ENCODE assay signal across 8 cellular contexts in genomic region chr21:36155603-36156338, GRCh38. TPM values are rescaled to one million over a fixed set of nuclear protein-coding genes. Genes with fewer than 3 reads are reported as not detected.
A peak's percentile ranks its signal among the peaks of the same experiment; 100 is the strongest.
DNase-seq lines count a peak whose midpoint lies in the region; ATAC-seq lines count a peak whose summit lies in the region.

No MANE protein-coding gene starts in this region.

- H3K27ac ChIP-seq in iPS-18a (ENCODE audit: low read length) = no peak overlapping the region

- H3K9me3 Mint-ChIP-seq in activated CD8-positive, alpha-beta T cell treated with anti-CD3 and anti-CD28 coated beads, Interleukin-2, amount 10 ng/mL, durations not matched to agents 7 days and 5 days (ENCODE audit: insufficient read depth) = no peaks in the 10 kb centered on the region
- H3K9me3 Mint-ChIP-seq in stimulated activated effector memory CD8-positive, alpha-beta T cell treated with anti-CD3 and anti-CD28 coated beads, Interleukin-12 subunit alpha, Interleukin-12 subunit beta, amount 100 ng/mL, for 72 hours = no peaks in the 10 kb centered on the region

- CTCF ChIA-PET in activated CD8-positive, alpha-beta T cell treated with anti-CD3 and anti-CD28 coated beads, Interleukin-2, amount 10 ng/mL, durations not matched to agents 7 days and 5 days (lab: Charles Lee) = interaction anchor here (2.3 to 5.5 kb wide), 2 partner anchors 15 to 175 kb away, joined by 6 to 26 read pairs; no protein-coding TSS in a partner anchor

- peaks cover 19% of the 10 kb centered on the region for H3K36me3 Mint-ChIP-seq in activated CD8-positive, alpha-beta T cell treated with anti-CD3 and anti-CD28 coated beads, Interleukin-2, amount 10 ng/mL, durations not matched to agents 7 days and 5 days (ENCODE audit: low read depth)
- peaks cover 5% of the 10 kb centered on the region for H3K36me3 Mint-ChIP-seq in stimulated activated effector memory CD8-positive, alpha-beta T cell treated with anti-CD3 and anti-CD28 coated beads, Interleukin-12 subunit alpha, Interleukin-12 subunit beta, amount 100 ng/mL, for 72 hours

- no peak overlapping the region for H3K9ac ChIP-seq in iPS-18a (ENCODE audit: low read length)

- H3K9me3 ChIP-seq in iPS-18a (ENCODE audit: control insufficient read depth, low read depth, low read length) = no peaks in the 10 kb centered on the region

- peaks cover 39% of the 10 kb centered on the region for H3K4me1 Mint-ChIP-seq in activated CD8-positive, alpha-beta T cell treated with anti-CD3 and anti-CD28 coated beads, Interleukin-2, amount 10 ng/mL, durations not matched to agents 7 days and 5 days (ENCODE audit: low read depth)
- peaks cover 21% of the 10 kb centered on the region for H3K4me1 Mint-ChIP-seq in stimulated activated effector memory CD8-positive, alpha-beta T cell treated with anti-CD3 and anti-CD28 coated beads, Interleukin-12 subunit alpha, Interleukin-12 subunit beta, amount 100 ng/mL, for 72 hours

- peaks cover 30% of the 10 kb centered on the region for H3K27me3 ChIP-seq in iPS-18a (ENCODE audit: control insufficient read depth, insufficient read depth, low read length)

- peaks cover 6% of the 10 kb centered on the region for H3K4me1 ChIP-seq in iPS-18a (ENCODE audit: control insufficient read depth, low read depth, low read length)

- DNase-seq in COLO668 (lab: John Stamatoyannopoulos, UW; ENCODE audit: unreplicated experiment) = peak; percentile 71
- DNase-seq in activated CD8-positive, alpha-beta T cell treated with anti-CD3 and anti-CD28 coated beads, Interleukin-2, amount 10 ng/mL, durations not matched to agents 7 days and 5 days = no peak
- no peak for DNase-seq in stimulated activated effector memory CD8-positive, alpha-beta T cell treated with anti-CD3 and anti-CD28 coated beads, Interleukin-12 subunit alpha, Interleukin-12 subunit beta, amount 100 ng/mL, for 72 hours (ENCODE audit: low spot score in 2 of 2)
- DNase-seq in iPS-NIHi7 (ENCODE audit: extremely low spot score) = no peak

- H3K27ac Mint-ChIP-seq in activated CD8-positive, alpha-beta T cell treated with anti-CD3 and anti-CD28 coated beads, Interleukin-2, amount 10 ng/mL, durations not matched to agents 7 days and 5 days = peak overlapping the region; percentile 70
- peak overlapping the region; percentile 32 for H3K27ac Mint-ChIP-seq in stimulated activated effector memory CD8-positive, alpha-beta T cell treated with anti-CD3 and anti-CD28 coated beads, Interleukin-12 subunit alpha, Interleukin-12 subunit beta, amount 100 ng/mL, for 72 hours

- ATAC-seq in HG03175 (IDR thresholded peaks at IDR 0.05; ENCODE audit: unreplicated experiment) = peak; percentile 0
- ATAC-seq in activated CD8-positive, alpha-beta T cell treated with anti-CD3 and anti-CD28 coated beads, Interleukin-2, amount 10 ng/mL, durations not matched to agents 7 days and 5 days = no peak
- no peak for ATAC-seq in stimulated activated effector memory CD8-positive, alpha-beta T cell treated with anti-CD3 and anti-CD28 coated beads, Interleukin-12 subunit alpha, Interleukin-12 subunit beta, amount 100 ng/mL, for 72 hours
- no peak for ATAC-seq in HG02642 (IDR thresholded peaks at IDR 0.05; ENCODE audit: poor library complexity, unreplicated experiment)
- ATAC-seq in GM21515 (IDR thresholded peaks at IDR 0.05; ENCODE audit: unreplicated experiment) = no peak

- no peaks in the 10 kb centered on the region for H3K36me3 ChIP-seq in iPS-18a (ENCODE audit: control insufficient read depth, low read depth, low read length)

- H3K4me3 ChIP-seq in iPS-18a (ENCODE audit: low read length) = peak overlapping the region; percentile 71

- H3K4me3 Mint-ChIP-seq in activated CD8-positive, alpha-beta T cell treated with anti-CD3 and anti-CD28 coated beads, Interleukin-2, amount 10 ng/mL, durations not matched to agents 7 days and 5 days = peak overlapping the region; percentile 84
- H3K4me3 Mint-ChIP-seq in stimulated activated effector memory CD8-positive, alpha-beta T cell treated with anti-CD3 and anti-CD28 coated beads, Interleukin-12 subunit alpha, Interleukin-12 subunit beta, amount 100 ng/mL, for 72 hours = peak overlapping the region; percentile 73

- no peaks in the 10 kb centered on the region for H3K27me3 Mint-ChIP-seq in activated CD8-positive, alpha-beta T cell treated with anti-CD3 and anti-CD28 coated beads, Interleukin-2, amount 10 ng/mL, durations not matched to agents 7 days and 5 days (ENCODE audit: low read depth)

- POLR2A ChIA-PET in activated CD8-positive, alpha-beta T cell treated with anti-CD3 and anti-CD28 coated beads, Interleukin-2, amount 10 ng/mL, durations not matched to agents 7 days and 5 days (lab: Charles Lee) = interaction anchor here (0.6 to 1.4 kb wide), 5 partner anchors 11 to 164 kb away, joined by 3 to 10 read pairs (median 3); partner anchors contain the start of gene MORC3

RNA-seq across cellular contexts. Expression of gene DOP1B, which starts 0.9 kb away (rescaled TPM):
- 10 to 100 TPM; 30.3 to 30.9 TPM for total RNA-seq in activated CD8-positive, alpha-beta T cell treated with anti-CD3 and anti-CD28 coated beads, Interleukin-2, amount 10 ng/mL, durations not matched to agents 7 days and 5 days

RNA-seq across cellular contexts. Expression of gene CBR3, which starts 20.9 kb away (rescaled TPM):
- total RNA-seq in activated CD8-positive, alpha-beta T cell treated with anti-CD3 and anti-CD28 coated beads, Interleukin-2, amount 10 ng/mL, durations not matched to agents 7 days and 5 days = 10 to 100 TPM; 29.6 to 32.3 TPM
